In the genomic region with DNA sequence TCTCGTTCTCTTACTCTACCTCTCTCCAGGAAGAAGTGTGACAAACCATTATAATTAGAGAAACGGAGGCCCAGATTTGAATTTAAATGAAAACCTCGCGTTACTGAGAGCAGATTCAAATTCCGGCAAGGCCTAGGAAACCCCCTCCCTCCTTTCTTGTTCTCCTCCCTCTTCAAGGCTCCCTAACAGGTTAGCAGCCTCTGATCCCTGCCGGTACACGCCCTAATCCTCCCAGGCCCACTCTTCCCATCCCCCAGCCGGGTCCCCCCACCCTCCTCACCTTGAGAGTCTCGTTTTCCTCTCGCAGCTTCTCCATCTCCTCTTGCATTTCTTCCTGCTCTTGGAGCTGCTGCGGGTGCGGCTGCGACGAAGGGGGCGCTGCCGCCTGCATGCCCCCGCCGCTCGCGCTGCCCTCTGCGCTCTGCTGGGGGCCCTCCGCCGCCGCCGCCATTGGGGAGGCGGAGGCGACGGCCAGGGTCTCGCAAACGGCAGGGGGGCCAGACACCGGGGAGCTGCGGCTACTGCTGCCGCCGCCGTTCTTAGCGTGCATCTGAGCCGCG, we compare ENCODE assay signal across 9 cellular contexts. TPM values are rescaled to one million over a fixed set of nuclear protein-coding genes. Genes with fewer than 3 reads are reported as not detected.
DNase-seq lines count a peak whose midpoint lies in the region; ATAC-seq, FAIRE-seq and TF ChIP-seq lines count a peak whose summit lies in the region.
"Had no signal": no experiment of that assay in that cellular context is flagged by ENCODE, and none has a peak within 500 bp of the region (broad histone marks: within the 10 kb centered on the region; RNA-seq: fewer than 3 reads in every experiment).

No MANE protein-coding gene starts in this region.

- H3K9me3 ChIP-seq in body of pancreas = no peaks in the 10 kb centered on the region
- H3K9me3 ChIP-seq in small intestine (ENCODE audit: control insufficient read depth, low read depth) = no peaks in the 10 kb centered on the region

- peaks cover 0 to 25% (median under 1%) of the 10 kb centered on the region in 6 donors for H3K9me3 Mint-ChIP-seq in immature natural killer cell

- H3K27me3 ChIP-seq in H7 (ENCODE audit: control insufficient read depth, insufficient read depth, low read length) = peaks cover 17% of the 10 kb centered on the region
- peaks cover 0 to 31% of the 10 kb centered on the region in 2 donors for H3K27me3 ChIP-seq in body of pancreas
- H3K27me3 ChIP-seq in small intestine (ENCODE audit: control insufficient read depth in 2 of 2, insufficient read depth in 2 of 2, low read length in 2 of 2) = peaks cover 0 to 26% of the 10 kb centered on the region in 2 donors

- H3K27ac Mint-ChIP-seq in immature natural killer cell = no peak overlapping the region

- no peak for TF ChIP-seq CTCF in body of pancreas (IDR thresholded peaks at IDR 0.05)

- ATAC-seq in body of pancreas = peak; percentile 15

- H3K4me3 ChIP-seq in H7 (ENCODE audit: insufficient read depth, low read depth, low read length) (peak overlapping the region; percentile 78), body of pancreas (peak overlapping the region; percentile 34 to 65), small intestine (ENCODE audit: low read depth in 1 of 2, low read length in 2 of 2) (peak overlapping the region; percentile 37 to 55)

- TF ChIP-seq POLR2A in body of pancreas (IDR thresholded peaks at IDR 0.05) = peak in 1 of 3 donors; percentile 7

- DNase-seq in NCI-H1417 (lab: John Stamatoyannopoulos, UW) (peak in 2 of 3 experiments; percentile 44 to 91), NCI-H1417 treated with DMSO at 0.1 percent for 48 hours (lab: John Stamatoyannopoulos, UW) (no peak), H7 (peak; percentile 85), NCI-H524 treated with DMSO at 0.1 percent for 48 hours (lab: John Stamatoyannopoulos, UW) (peak; percentile 26), body of pancreas (peak in 2 of 4 donors; percentile 10 to 14), immature natural killer cell (no peak), small intestine (no peak), DMS 273 treated with DMSO at 0.1 percent for 48 hours (lab: John Stamatoyannopoulos, UW) (no peak)

- FAIRE-seq in small intestine (lab: Jason Lieb, UNC) = no peak

- H3K36me3 ChIP-seq in H7 (replicated peaks; ENCODE audit: control insufficient read depth, insufficient read depth, low read length) (peaks cover 2% of the 10 kb centered on the region; the same call in 1 of the 2 replicates), body of pancreas (replicated peaks in 1 of 2; ENCODE audit: insufficient read depth in 1 of 2, low read depth in 2 of 2) (no peaks in the 10 kb centered on the region), small intestine (ENCODE audit: control insufficient read depth in 2 of 2, insufficient read depth in 2 of 2, low read length in 2 of 2) (no peaks in the 10 kb centered on the region)

- H3K27ac ChIP-seq in body of pancreas = no peak overlapping the region
- no peak overlapping the region for H3K27ac ChIP-seq in small intestine (ENCODE audit: low read depth in 1 of 2, low read length in 1 of 2)
- H3K27ac ChIP-seq: C4-2B had no signal

- intact Hi-C loops in body of pancreas (cut with DNase I) = no loop called here

- no peaks in the 10 kb centered on the region for H3K36me3 Mint-ChIP-seq in immature natural killer cell

- H3K4me1 ChIP-seq in body of pancreas (peaks cover 33% of the 10 kb centered on the region), small intestine (ENCODE audit: control insufficient read depth in 2 of 2, insufficient read depth in 1 of 2, low read depth in 1 of 2, low read length in 1 of 2) (no peaks in the 10 kb centered on the region)

- peaks cover 17 to 25% of the 10 kb centered on the region in 2 donors for H3K4me1 Mint-ChIP-seq in immature natural killer cell

- 2 to 7% methylated on average over 18 to 38 of the region's 38 CpGs for WGBS in body of pancreas, 2 donors
- 0 to 1% (median 1%) methylated on average over 35 to 38 of the region's 38 CpGs for WGBS in small intestine, 3 donors

- peak overlapping the region; percentile 71 to 80 (median 77) for H3K4me3 Mint-ChIP-seq in immature natural killer cell

- H3K27me3 Mint-ChIP-seq in immature natural killer cell (ENCODE audit: low read depth in 3 of 3) = peaks cover 30 to 36% (median 31%) of the 10 kb centered on the region in 3 donors

RNA-seq across cellular contexts. Expression of a gene that starts 56.1 kb away (rescaled TPM):
- 0.55 and 2.3 TPM in 2 replicates for total RNA-seq in H7 (2014; rRNA removed; shearing (Covaris generic))
- 1 to 10 TPM; 1.3 TPM for total RNA-seq in body of pancreas
- polyA plus RNA-seq in immature natural killer cell (not detected), small intestine (1 to 10 TPM in 2 of 3 donors, not detected in 1; 1.1 to 2.0 TPM)

Comparison
In these comparisons a context has a peak if more than half of its experiments do, and no peak if none do; other contexts are left out.
1. DNase-seq: peak in NCI-H1417 (2 of 3), H7 (single experiment) and NCI-H524 treated with DMSO at 0.1 percent for 48 hours (single experiment); none in NCI-H1417 treated with DMSO at 0.1 percent for 48 hours (single experiment), immature natural killer cell (0 of 3), small intestine (single experiment) and DMS 273 treated with DMSO at 0.1 percent for 48 hours (single experiment).
2. Peak in every context shown above with its lines, with median percentiles within 50 percentile points of each other: H3K4me3 ChIP-seq.